Comparison of ENCODE assay signal across 12 cellular contexts in the genomic region with DNA sequence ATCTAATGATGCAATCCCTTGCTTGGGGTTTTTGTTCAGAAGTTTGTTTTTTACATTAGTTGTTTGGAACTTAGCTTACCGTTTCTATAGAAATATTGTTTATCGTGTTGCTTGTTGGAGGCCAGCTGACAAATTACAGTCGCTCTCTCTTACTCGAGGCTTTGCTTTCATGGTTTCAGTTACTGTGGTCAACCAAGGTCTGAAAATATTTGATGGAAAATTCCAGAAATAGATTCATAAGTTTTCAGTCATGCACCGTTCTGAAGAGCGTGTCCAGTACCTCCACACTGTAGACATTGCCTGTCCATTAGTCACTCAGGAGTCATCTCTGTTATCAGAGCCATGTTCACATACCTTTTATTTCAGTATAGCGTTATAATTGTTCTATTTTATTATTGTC. TPM values are rescaled to one million over a fixed set of nuclear protein-coding genes. Genes with fewer than 3 reads are reported as not detected.
DNase-seq lines count a peak whose midpoint lies in the region; ATAC-seq and TF ChIP-seq lines count a peak whose summit lies in the region.
"Had no signal": no experiment of that assay in that cellular context is flagged by ENCODE, and none has a peak within 500 bp of the region (broad histone marks: within the 10 kb centered on the region; RNA-seq: fewer than 3 reads in every experiment).

No MANE protein-coding gene starts in this region.

- no peaks in the 10 kb centered on the region for H3K9me3 ChIP-seq in OCI-LY7 (ENCODE audit: low read length)

- CTCF ChIA-PET in OCI-LY7 (lab: Charles Lee; ENCODE audit: unreplicated experiment), result no interaction called here

- peaks cover 16% of the 10 kb centered on the region for H3K36me3 Mint-ChIP-seq in glutamatergic neuron (ENCODE audit: unreplicated experiment)

- no peak for TF ChIP-seq CTCF in glutamatergic neuron (IDR thresholded peaks at IDR 0.05; ENCODE audit: partially characterized antibody, unreplicated experiment)
- no peak for TF ChIP-seq CTCF in OCI-LY7 (conservative IDR thresholded peaks at IDR 0.05; ENCODE audit: low read length)

- intact Hi-C loops in OCI-LY7 (cut with micrococcal nuclease; ENCODE audit: unreplicated experiment), result loop anchor here (5.0 kb wide), 1 partner anchor 286 kb away; no protein-coding TSS in a partner anchor

- H3K9me2 ChIP-seq in OCI-LY7 (ENCODE audit: insufficient read depth, low read length), result no peaks in the 10 kb centered on the region

- H3K27ac ChIP-seq in OCI-LY7 (ENCODE audit: low read depth, low read length, poor library complexity, severe bottlenecking), result no peak overlapping the region

- ATAC-seq in GM19452 (IDR thresholded peaks at IDR 0.05; ENCODE audit: unreplicated experiment), result peak; percentile 45
- ATAC-seq: left lobe of liver had no signal

- H3K27me3 Mint-ChIP-seq in glutamatergic neuron (ENCODE audit: unreplicated experiment), result peaks cover 1% of the 10 kb centered on the region
- H3K27me3 Mint-ChIP-seq: CD4-positive, CD25-positive, alpha-beta regulatory T cell had no signal

- no peak overlapping the region for H3K4me2 ChIP-seq in OCI-LY7 (ENCODE audit: low read length)

- POLR2A ChIA-PET in OCI-LY7 (lab: Charles Lee), result no interaction called here

- H3K4me1 ChIP-seq in OCI-LY7 (ENCODE audit: insufficient read depth, low read length, poor library complexity, severe bottlenecking), result peaks cover 22% of the 10 kb centered on the region

- peak; percentile 27 for DNase-seq in ACHN
- peak; percentile 62 for DNase-seq in RPMI7951 (ENCODE audit: low read depth)
- DNase-seq in fibroblast of the conjunctiva (ENCODE audit: low read depth), result peak; percentile 16
- no peak for DNase-seq in DMS 273 treated with DMSO at 0.1 percent for 48 hours (lab: John Stamatoyannopoulos, UW)
- no peak for DNase-seq in pons (ENCODE audit: low spot score)
- DNase-seq in glutamatergic neuron, result no peak
- DNase-seq in OCI-LY7 (ENCODE audit: low spot score), result no peak
- DNase-seq: activated CD8-positive, alpha-beta memory T cell treated with anti-CD3 and anti-CD28 coated beads, Interleukin-2, amount 50 U/mL, for 4 hours; CD4-positive, CD25-positive, alpha-beta regulatory T cell; NCI-H1694 treated with DMSO at 0.1 percent for 48 hours had no signal

- in situ Hi-C loops in ACHN (cut with HindIII; ENCODE audit: low pct_ligation_motif_present, low pct_unique_long_range_greater_than_20kb, low sequenced_read_pairs), result no loop called here

- no peak overlapping the region for H3K27ac Mint-ChIP-seq in glutamatergic neuron (ENCODE audit: unreplicated experiment)

- no peak overlapping the region for H2AFZ ChIP-seq in OCI-LY7 (ENCODE audit: low read length)

- H3K9me3 Mint-ChIP-seq in glutamatergic neuron (ENCODE audit: unreplicated experiment), result peaks cover 2% of the 10 kb centered on the region

- H3K36me3 ChIP-seq in OCI-LY7 (ENCODE audit: insufficient read depth, low read length), result peaks cover 75% of the 10 kb centered on the region

- no TSS peak for BruUV-seq in OCI-LY7 (replicated peaks; lab: Mats Ljungman, UMichigan)

- H4K20me1 ChIP-seq in OCI-LY7 (ENCODE audit: insufficient read depth, low read length), result no peaks in the 10 kb centered on the region

- H3K4me1 Mint-ChIP-seq in glutamatergic neuron (ENCODE audit: low read depth, unreplicated experiment), result peaks cover 2% of the 10 kb centered on the region

- H3K79me2 ChIP-seq in OCI-LY7 (ENCODE audit: insufficient read depth, low read depth, low read length), result no peaks in the 10 kb centered on the region

- no peak overlapping the region for H3K4me3 Mint-ChIP-seq in glutamatergic neuron (ENCODE audit: unreplicated experiment)
- H3K4me3 Mint-ChIP-seq: CD4-positive, CD25-positive, alpha-beta regulatory T cell had no signal

- no peak overlapping the region for H3K4me3 ChIP-seq in OCI-LY7 (ENCODE audit: low read depth, low read length, poor library complexity, severe bottlenecking)

RNA-seq across cellular contexts. Expression of a gene that starts 47.9 kb away (rescaled TPM):
- total RNA-seq in RPMI7951 (2014; rRNA removed; shearing (Covaris generic)), result 190 and 227 TPM in 2 replicates
- 33.8 TPM for total RNA-seq in glutamatergic neuron (ENCODE audit: unreplicated experiment)
- total RNA-seq in OCI-LY7 (2014; rRNA removed; shearing (Covaris generic)), result 235 and 462 TPM in 2 replicates
- 267 and 309 TPM in 2 replicates for total RNA-seq in OCI-LY7 (2022)

Comparison
In these comparisons a context has a peak if more than half of its experiments do, and no peak if none do; other contexts are left out.
1. DNase-seq: peak in ACHN (single experiment), RPMI7951 (single experiment) and fibroblast of the conjunctiva (single experiment); none in DMS 273 treated with DMSO at 0.1 percent for 48 hours (single experiment), pons (single experiment), glutamatergic neuron (single experiment) and OCI-LY7 (single experiment).